In the genomic region with DNA sequence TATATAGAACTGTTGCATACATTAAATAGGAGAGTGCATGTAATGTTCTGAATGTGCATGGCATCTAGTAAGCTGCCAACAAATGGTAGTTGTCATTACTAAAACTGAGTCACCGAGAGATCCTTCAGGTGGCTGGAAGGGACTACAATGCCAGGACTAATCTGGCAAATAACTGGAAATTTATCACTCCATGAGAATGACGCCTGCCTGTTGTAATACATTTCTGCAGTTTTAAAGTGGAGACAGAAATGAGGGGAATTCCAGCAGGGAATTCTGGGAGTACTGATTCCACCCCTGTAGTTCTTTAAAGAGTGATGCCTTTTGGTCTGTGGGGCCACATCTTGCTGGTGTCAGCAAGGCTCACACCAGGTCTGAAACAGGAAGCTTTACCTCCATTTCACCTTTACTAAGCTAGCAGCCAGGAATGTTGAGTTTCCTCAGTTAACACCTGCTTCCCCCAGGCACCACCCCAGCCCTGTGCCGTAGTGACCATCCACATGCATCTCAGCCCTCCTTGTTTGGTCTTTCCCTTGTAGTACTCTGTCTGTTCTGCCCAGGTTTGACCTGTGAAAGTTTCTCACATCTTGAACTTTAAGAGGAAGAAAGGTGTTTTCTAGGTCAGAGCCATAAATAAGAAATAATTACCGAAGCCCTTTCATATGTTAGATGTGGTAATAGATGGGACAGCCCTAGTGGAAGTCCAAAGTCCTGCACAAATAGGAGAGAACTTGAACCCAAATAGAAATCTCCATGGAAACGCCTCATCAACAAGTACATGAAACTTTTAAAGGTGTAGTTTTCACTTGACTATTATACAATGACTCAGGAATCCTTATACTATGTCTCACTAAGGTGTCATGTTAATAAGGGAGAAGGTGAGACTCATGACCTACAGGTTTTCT, we compare ENCODE assay signal across 13 cellular contexts. TPM values are rescaled to one million over a fixed set of nuclear protein-coding genes. Genes with fewer than 3 reads are reported as not detected.
DNase-seq lines count a peak whose midpoint lies in the region; ATAC-seq, FAIRE-seq and TF ChIP-seq lines count a peak whose summit lies in the region.
"Had no signal": no experiment of that assay in that cellular context is flagged by ENCODE, and none has a peak within 500 bp of the region (broad histone marks: within the 10 kb centered on the region; RNA-seq: fewer than 3 reads in every experiment).

No MANE protein-coding gene starts in this region.

- POLR2A ChIA-PET in SK-N-SH (lab: Yijun Ruan, JAX) = no interaction called here

- H3K79me2 ChIP-seq in SK-N-SH (ENCODE audit: insufficient read depth) = no peaks in the 10 kb centered on the region
- no peaks in the 10 kb centered on the region for H3K79me2 ChIP-seq in astrocyte (ENCODE audit: insufficient read depth, low read length)

- peaks cover 0 to 6% of the 10 kb centered on the region in 2 experiments for H3K36me3 ChIP-seq in SK-N-SH (replicated peaks in 1 of 2; ENCODE audit: control insufficient read depth in 1 of 2, insufficient read depth in 2 of 2, low read length in 1 of 2)
- H3K36me3 ChIP-seq in astrocyte (ENCODE audit: insufficient read depth, low read length) = no peaks in the 10 kb centered on the region

- DNase-seq in SK-N-SH = no peak
- DNase-seq in astrocyte (ENCODE audit: low read depth) = peak; percentile 15
- no peak for DNase-seq in substantia nigra (lab: John Stamatoyannopoulos, UW)
- DNase-seq in NOMO-1 treated with dmso at 0.1 percent for 144 hours (lab: John Stamatoyannopoulos, UW; ENCODE audit: unreplicated experiment) = no peak
- no peak for DNase-seq in NCI-H2081 (lab: John Stamatoyannopoulos, UW)
- DNase-seq: 8988T; activated T-cell treated with anti-CD3 and anti-CD28 coated beads, Interleukin-2, amount 50 U/mL, for 72 hours; immature natural killer cell; retina had no signal

- 57% methylated on average over 5 of the region's 5 CpGs for WGBS in SK-N-SH (ENCODE audit: low lambda C conversion rate)

- peaks cover 3% of the 10 kb centered on the region for H3K9me3 Mint-ChIP-seq in astrocyte (ENCODE audit: unreplicated experiment)
- H3K9me3 Mint-ChIP-seq: activated T-cell treated with anti-CD3 and anti-CD28 coated beads, Interleukin-2, amount 50 U/mL, for 72 hours; immature natural killer cell had no signal

- CTCF ChIA-PET in SK-N-SH (lab: Yijun Ruan, JAX) = interaction anchor here (0.9 to 2.1 kb wide), 2 partner anchors 11 to 18 kb away, joined by 3 to 11 read pairs; no protein-coding TSS in a partner anchor

- no peaks in the 10 kb centered on the region for H3K9me2 ChIP-seq in SK-N-SH

- H3K27ac ChIP-seq in SK-N-SH (ENCODE audit: low read depth in 2 of 2, low read length in 1 of 2) (no peak overlapping the region), astrocyte (ENCODE audit: low read depth, low read length) (peak overlapping the region; percentile 7), substantia nigra (ENCODE audit: low read depth, low read length, poor library complexity, severe bottlenecking) (peak overlapping the region; percentile 37)

- peaks cover 26% of the 10 kb centered on the region for H3F3A ChIP-seq in SK-N-SH (replicated peaks; ENCODE audit: insufficient read depth)

- no peak for ATAC-seq in SK-N-SH treated with all-trans-retinoic acid at 6 μM for 48 hours
- ATAC-seq in HG03342 (IDR thresholded peaks at IDR 0.05; ENCODE audit: unreplicated experiment) = no peak

- no peak overlapping the region for H3K4me3 Mint-ChIP-seq in astrocyte (ENCODE audit: unreplicated experiment)
- H3K4me3 Mint-ChIP-seq: immature natural killer cell had no signal

- H3K4me2 ChIP-seq in SK-N-SH (no peak overlapping the region), astrocyte (ENCODE audit: low read length) (no peak overlapping the region)

- peak overlapping the region; percentile 20 for H3K27ac Mint-ChIP-seq in astrocyte (ENCODE audit: unreplicated experiment)
- H3K27ac Mint-ChIP-seq: activated T-cell treated with anti-CD3 and anti-CD28 coated beads, Interleukin-2, amount 50 U/mL, for 72 hours had no signal

- FAIRE-seq in astrocyte (lab: Jason Lieb, UNC) = no peak
- peak; percentile 13 for FAIRE-seq in islet of Langerhans (lab: Jason Lieb, UNC)
- FAIRE-seq: endometrium had no signal

- H3K36me3 Mint-ChIP-seq in astrocyte (ENCODE audit: low read depth, unreplicated experiment) = peaks cover 8% of the 10 kb centered on the region

- H3K4me1 ChIP-seq in SK-N-SH (ENCODE audit: control insufficient read depth in 1 of 2, insufficient read depth in 2 of 2, low read depth in 1 of 2, low read length in 1 of 2) = peaks cover 0 to 17% of the 10 kb centered on the region in 2 experiments; a peak in 1 of 4 replicates
- peaks cover 27% of the 10 kb centered on the region for H3K4me1 ChIP-seq in astrocyte (ENCODE audit: insufficient read depth, low read length)

- H2AFZ ChIP-seq in SK-N-SH (ENCODE audit: low read depth) (no peak overlapping the region), astrocyte (ENCODE audit: low read depth, low read length) (no peak overlapping the region)

- no peaks in the 10 kb centered on the region for H4K20me1 ChIP-seq in SK-N-SH (ENCODE audit: insufficient read depth)
- no peaks in the 10 kb centered on the region for H4K20me1 ChIP-seq in astrocyte (ENCODE audit: insufficient read depth, low read length)

- H3K9ac ChIP-seq in SK-N-SH (no peak overlapping the region), astrocyte (ENCODE audit: low read length) (no peak overlapping the region)

- H3K4me3 ChIP-seq in SK-N-SH (ENCODE audit: low read depth in 2 of 2, low read length in 1 of 2) = no peak overlapping the region
- H3K4me3 ChIP-seq in astrocyte (ENCODE audit: insufficient read depth, low read depth, low read length) = no peak overlapping the region

- H3K9me3 ChIP-seq in SK-N-SH = no peaks in the 10 kb centered on the region
- H3K9me3 ChIP-seq in astrocyte (ENCODE audit: insufficient read depth, low read depth, low read length) = no peaks in the 10 kb centered on the region

- TF ChIP-seq CTCF in SK-N-SH (IDR thresholded peaks at IDR 0.05) (0 out of 2 replicates have a peak, but pooled peaks have one; percentile 8), astrocyte (IDR thresholded peaks at IDR 0.05; ENCODE audit: insufficient read depth, low read depth, low read length) (no peak)

- H3K27me3 ChIP-seq in SK-N-SH (ENCODE audit: insufficient read depth) (no peaks in the 10 kb centered on the region), astrocyte (ENCODE audit: insufficient read depth, low read length) (no peaks in the 10 kb centered on the region)

- no peak for TF ChIP-seq RAD21 in SK-N-SH (IDR thresholded peaks at IDR 0.05; ENCODE audit: low read length)

- H3K4me1 Mint-ChIP-seq in astrocyte (ENCODE audit: low read depth, unreplicated experiment) = peaks cover 38% of the 10 kb centered on the region
- H3K4me1 Mint-ChIP-seq: immature natural killer cell had no signal

- no peak for TF ChIP-seq EP300 in SK-N-SH (IDR thresholded peaks at IDR 0.05; ENCODE audit: borderline replicate concordance in 1 of 2, low read depth in 1 of 2, low read length in 1 of 2)

- no peaks in the 10 kb centered on the region for H3K27me3 Mint-ChIP-seq in astrocyte (ENCODE audit: low read depth, unreplicated experiment)

TF ChIP-seq in SK-N-SH, 30 proteins besides CTCF, POLR2A, EP300 and RAD21:
- peak; percentile 23 for TF ChIP-seq JUND (IDR thresholded peaks at IDR 0.05)
- peak; percentile 35; the same call in 1 of the 2 replicates for TF ChIP-seq NFIC (IDR thresholded peaks at IDR 0.05; ENCODE audit: borderline replicate concordance)
- TF ChIP-seq FOSL2 (IDR thresholded peaks at IDR 0.05; ENCODE audit: borderline replicate concordance, low read depth) = 0 out of 2 replicates have a peak, but pooled peaks have one; percentile 19
- no peak for TF ChIP-seq RXRA (IDR thresholded peaks at IDR 0.05; ENCODE audit: borderline replicate concordance, low read depth)
- peak; percentile 58 for TF ChIP-seq TCF12 (IDR thresholded peaks at IDR 0.05)
- TF ChIP-seq, protein P1, sequence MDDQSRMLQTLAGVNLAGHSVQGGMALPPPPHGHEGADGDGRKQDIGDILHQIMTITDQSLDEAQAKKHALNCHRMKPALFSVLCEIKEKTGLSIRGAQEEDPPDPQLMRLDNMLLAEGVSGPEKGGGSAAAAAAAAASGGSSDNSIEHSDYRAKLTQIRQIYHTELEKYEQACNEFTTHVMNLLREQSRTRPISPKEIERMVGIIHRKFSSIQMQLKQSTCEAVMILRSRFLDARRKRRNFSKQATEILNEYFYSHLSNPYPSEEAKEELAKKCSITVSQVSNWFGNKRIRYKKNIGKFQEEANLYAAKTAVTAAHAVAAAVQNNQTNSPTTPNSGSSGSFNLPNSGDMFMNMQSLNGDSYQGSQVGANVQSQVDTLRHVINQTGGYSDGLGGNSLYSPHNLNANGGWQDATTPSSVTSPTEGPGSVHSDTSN (IDR thresholded peaks at IDR 0.05) = peak; percentile 74
- TF ChIP-seq, protein P2, sequence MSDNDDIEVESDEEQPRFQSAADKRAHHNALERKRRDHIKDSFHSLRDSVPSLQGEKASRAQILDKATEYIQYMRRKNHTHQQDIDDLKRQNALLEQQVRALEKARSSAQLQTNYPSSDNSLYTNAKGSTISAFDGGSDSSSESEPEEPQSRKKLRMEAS (IDR thresholded peaks at IDR 0.05; ENCODE audit: low read depth) = no peak
TF ChIP-seq in SK-N-SH: peak in this region for 5.

TF ChIP-seq in SK-N-SH treated with all-trans-retinoic acid at 6 μM for 48 hours, 23 proteins besides CTCF, POLR2A, EP300 and RAD21 (continues in another document):
- no peak for TF ChIP-seq BACH2 (CRISPR knock-in tag; IDR thresholded peaks at IDR 0.05; ENCODE audit: borderline replicate concordance)
- TF ChIP-seq, protein P3, sequence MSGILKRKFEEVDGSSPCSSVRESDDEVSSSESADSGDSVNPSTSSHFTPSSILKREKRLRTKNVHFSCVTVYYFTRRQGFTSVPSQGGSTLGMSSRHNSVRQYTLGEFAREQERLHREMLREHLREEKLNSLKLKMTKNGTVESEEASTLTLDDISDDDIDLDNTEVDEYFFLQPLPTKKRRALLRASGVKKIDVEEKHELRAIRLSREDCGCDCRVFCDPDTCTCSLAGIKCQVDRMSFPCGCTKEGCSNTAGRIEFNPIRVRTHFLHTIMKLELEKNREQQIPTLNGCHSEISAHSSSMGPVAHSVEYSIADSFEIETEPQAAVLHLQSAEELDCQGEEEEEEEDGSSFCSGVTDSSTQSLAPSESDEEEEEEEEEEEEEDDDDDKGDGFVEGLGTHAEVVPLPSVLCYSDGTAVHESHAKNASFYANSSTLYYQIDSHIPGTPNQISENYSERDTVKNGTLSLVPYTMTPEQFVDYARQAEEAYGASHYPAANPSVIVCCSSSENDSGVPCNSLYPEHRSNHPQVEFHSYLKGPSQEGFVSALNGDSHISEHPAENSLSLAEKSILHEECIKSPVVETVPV (CRISPR knock-in tag; IDR thresholded peaks at IDR 0.05) = no peak
- no peak for TF ChIP-seq ZNF70 (CRISPR knock-in tag; IDR thresholded peaks at IDR 0.05)
- no peak for TF ChIP-seq ZNF565 (CRISPR knock-in tag; conservative IDR thresholded peaks at IDR 0.05; ENCODE audit: low read depth)
- no peak for TF ChIP-seq PPARA (CRISPR knock-in tag; IDR thresholded peaks at IDR 0.05; ENCODE audit: borderline replicate concordance)
- TF ChIP-seq ESRRG (CRISPR knock-in tag; IDR thresholded peaks at IDR 0.05) = no peak
- TF ChIP-seq GLIS3 (CRISPR knock-in tag; IDR thresholded peaks at IDR 0.05) = no peak
- no peak for TF ChIP-seq RARB (CRISPR knock-in tag; IDR thresholded peaks at IDR 0.05)

RNA-seq across cellular contexts. Expression of a gene that starts 56.7 kb away (rescaled TPM):
- polyA plus RNA-seq in SK-N-SH (2012; rRNA removed) = not detected in 2 replicates
- polyA plus RNA-seq in SK-N-SH (2012; cell fraction: cytosol; rRNA removed) = not detected in 2 replicates
- polyA plus RNA-seq in SK-N-SH (2012; cell fraction: nucleus; rRNA removed) = not detected in 2 replicates
- 0.07 TPM in 1 of 2 replicates, not detected in the other for total RNA-seq in astrocyte
- total RNA-seq: activated T-cell treated with anti-CD3 and anti-CD28 coated beads, Interleukin-2, amount 50 U/mL, for 72 hours had no signal

Comparison
In these comparisons a context has a peak if more than half of its experiments do, and no peak if none do; other contexts are left out.
1. H3K27ac ChIP-seq: peak in astrocyte (single experiment) and substantia nigra (single experiment); none in SK-N-SH (0 of 2).